27 cellular contexts compared by ENCODE assay signal in genomic region chr4:5789141-5789540, GRCh38.
DNase-seq lines count a peak whose midpoint lies in the region; ATAC-seq, FAIRE-seq and TF ChIP-seq lines count a peak whose summit lies in the region.
"Had no signal": no experiment of that assay in that cellular context is flagged by ENCODE, and none has a peak within 500 bp of the region (broad histone marks: within the 10 kb centered on the region; RNA-seq: fewer than 3 reads in every experiment).

No MANE protein-coding gene starts in this region.

- H3K9me3 Mint-ChIP-seq in osteocyte (ENCODE audit: unreplicated experiment), result no peaks in the 10 kb centered on the region
- H3K9me3 Mint-ChIP-seq: CD8-positive, alpha-beta T cell had no signal

- H3K27ac Mint-ChIP-seq in osteocyte (ENCODE audit: unreplicated experiment), result no peak overlapping the region
- H3K27ac Mint-ChIP-seq: B cell; CD8-positive, alpha-beta T cell had no signal

- no peak for DNase-seq in bronchial epithelial cell (ENCODE audit: low read depth)
- DNase-seq in kidney, result peak; percentile 28
- DNase-seq in osteocyte (ENCODE audit: extremely low spot score, unreplicated experiment), result peak; percentile 54
- peak; percentile 30 for DNase-seq in upper lobe of right lung
- no peak for DNase-seq in DMS 273 (lab: John Stamatoyannopoulos, UW; ENCODE audit: unreplicated experiment)
- DNase-seq in NCI-H526 (lab: John Stamatoyannopoulos, UW), result no peak
- DNase-seq: Caco-2; DMS 273 treated with DMSO at 0.1 percent for 48 hours; DMS79; EL; GDM1; MV-4-11; NCI-H1105; NCI-H1436 treated with DMSO at 0.1 percent for 48 hours; NCI-H187 treated with DMSO at 0.1 percent for 48 hours; NCI-H446; NK-92 treated with Interleukin-12 subunit alpha and Interleukin-12 subunit beta, amount 100 ng/mL, for 24 hours; PC-3 had no signal

- H3K4me3 Mint-ChIP-seq in osteocyte (ENCODE audit: unreplicated experiment), result no peak overlapping the region
- H3K4me3 Mint-ChIP-seq: B cell; CD8-positive, alpha-beta T cell had no signal

- H3K27me3 ChIP-seq in bronchial epithelial cell (ENCODE audit: control insufficient read depth, insufficient read depth, low read length) (no peaks in the 10 kb centered on the region), upper lobe of right lung (no peaks in the 10 kb centered on the region)

- intact Hi-C loops in kidney (cut with DNase I) (no loop called here), upper lobe of right lung (cut with DNase I) (no loop called here)

- H3K9me3 ChIP-seq in kidney (ENCODE audit: control insufficient read depth in 1 of 2, low read length in 2 of 2) (no peaks in the 10 kb centered on the region), upper lobe of right lung (no peaks in the 10 kb centered on the region)
- H3K9me3 ChIP-seq: Caco-2 had no signal

- ATAC-seq in upper lobe of right lung (no peak), HG03571 (IDR thresholded peaks at IDR 0.05; ENCODE audit: unreplicated experiment) (no peak), GM21717 (IDR thresholded peaks at IDR 0.05; ENCODE audit: unreplicated experiment) (no peak)
- ATAC-seq: CD8-positive, alpha-beta T cell; GM12878; K562; PC-3 had no signal

- H3K27ac ChIP-seq in kidney (ENCODE audit: low read depth in 2 of 2, low read length in 2 of 2) (no peak overlapping the region), upper lobe of right lung (no peak overlapping the region)
- H3K27ac ChIP-seq: C4-2B had no signal

- H3K9ac ChIP-seq in kidney (ENCODE audit: low read length in 2 of 2), result no peak overlapping the region

- H3K36me3 ChIP-seq in bronchial epithelial cell (ENCODE audit: control insufficient read depth, insufficient read depth, low read length) (peaks cover 8% of the 10 kb centered on the region), kidney (ENCODE audit: control insufficient read depth in 1 of 2, insufficient read depth in 2 of 2, low read length in 2 of 2) (peaks cover 13 to 29% of the 10 kb centered on the region in 2 donors), upper lobe of right lung (peaks cover 9% of the 10 kb centered on the region)

- H3K4me1 ChIP-seq in kidney (ENCODE audit: control insufficient read depth in 1 of 2, insufficient read depth in 1 of 2, low read depth in 1 of 2, low read length in 2 of 2), result peaks cover 0 to 7% of the 10 kb centered on the region in 2 donors
- no peaks in the 10 kb centered on the region for H3K4me1 ChIP-seq in upper lobe of right lung
- H3K4me1 ChIP-seq: Caco-2 had no signal

- FAIRE-seq in bronchial epithelial cell (lab: Jason Lieb, UNC), result peak; percentile 13
- FAIRE-seq in kidney (lab: Jason Lieb, UNC), result no peak
- FAIRE-seq: GM12878, H54, HTR-8/SVneo, K562 had no signal

- H3K4me3 ChIP-seq in bronchial epithelial cell (ENCODE audit: low read depth, low read length), result no peak overlapping the region
- H3K4me3 ChIP-seq in kidney (ENCODE audit: low read length in 2 of 2), result no peak overlapping the region
- H3K4me3 ChIP-seq in upper lobe of right lung, result no peak overlapping the region
- H3K4me3 ChIP-seq: GM12878, K562 had no signal

- no peaks in the 10 kb centered on the region for H3K27me3 Mint-ChIP-seq in osteocyte (ENCODE audit: unreplicated experiment)
- H3K27me3 Mint-ChIP-seq: B cell had no signal

- H3K36me3 Mint-ChIP-seq in osteocyte (ENCODE audit: unreplicated experiment), result peaks cover 34% of the 10 kb centered on the region
- H3K36me3 Mint-ChIP-seq: CD8-positive, alpha-beta T cell had no signal

- H3K4me1 Mint-ChIP-seq in osteocyte (ENCODE audit: unreplicated experiment), result peaks cover 3% of the 10 kb centered on the region
- H3K4me1 Mint-ChIP-seq: B cell had no signal

- TF ChIP-seq CTCF in bronchial epithelial cell (IDR thresholded peaks at IDR 0.05; ENCODE audit: insufficient read depth, low read length, severe bottlenecking) (no peak), kidney (IDR thresholded peaks at IDR 0.05; ENCODE audit: borderline replicate concordance, extremely low read depth, insufficient read depth) (no peak), osteocyte (IDR thresholded peaks at IDR 0.05) (no peak), upper lobe of right lung (IDR thresholded peaks at IDR 0.05) (no peak)

Comparison
In these comparisons a context has a peak if more than half of its experiments do, and no peak if none do; other contexts are left out.
1. DNase-seq: peak in kidney (single experiment), osteocyte (single experiment) and upper lobe of right lung (single experiment); none in bronchial epithelial cell (single experiment), DMS 273 (single experiment) and NCI-H526 (0 of 2).